In the genomic region with DNA sequence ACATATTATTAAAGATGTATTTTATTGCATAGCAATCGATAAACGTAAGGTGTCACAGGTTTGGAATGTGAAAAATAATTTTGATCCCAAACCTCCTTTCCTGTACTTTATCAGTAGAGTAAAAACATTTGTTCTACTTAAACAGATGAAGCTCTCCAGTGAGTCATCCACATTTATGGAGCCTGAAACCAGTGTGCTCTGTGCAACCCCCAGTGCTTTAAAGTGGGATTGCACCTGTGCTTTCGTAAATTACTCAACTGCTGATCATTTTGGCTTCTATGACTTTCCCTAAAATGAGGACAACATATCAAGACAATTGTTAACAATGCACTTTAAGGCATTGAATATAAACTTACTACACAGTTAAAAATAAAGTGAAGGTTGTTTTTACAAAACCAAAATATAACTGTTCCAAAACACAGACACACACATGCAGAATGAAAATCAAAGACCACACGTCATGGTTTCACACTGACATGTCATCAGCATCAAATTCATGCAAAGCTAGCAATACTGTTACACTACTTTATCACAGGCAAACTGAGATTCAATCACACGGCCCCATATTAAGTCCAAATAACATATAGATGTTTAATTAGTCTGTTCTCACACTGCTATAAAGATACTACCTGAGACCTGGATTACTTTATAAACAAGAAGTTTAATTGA, we compare ENCODE assay signal across 1 cellular context.
TF ChIP-seq lines count a peak whose summit lies in the region.

No MANE protein-coding gene starts in this region.

TF ChIP-seq in H1, 55 proteins besides CTCF, POLR2A, EP300 and RAD21:
- TF ChIP-seq KDM1A (IDR thresholded peaks at IDR 0.05; ENCODE audit: borderline replicate concordance, low read length) (no peak), CBX8 (IDR thresholded peaks at IDR 0.05; ENCODE audit: borderline replicate concordance, low read depth, low read length) (no peak), SAP30 (IDR thresholded peaks at IDR 0.05; ENCODE audit: insufficient read depth, insufficient replicate concordance, low read length) (no peak), SIX5 (IDR thresholded peaks at IDR 0.05; ENCODE audit: low read depth, low read length) (no peak), TBP (IDR thresholded peaks at IDR 0.05; ENCODE audit: low read depth, low read length) (no peak), MAFK (IDR thresholded peaks at IDR 0.05; ENCODE audit: low read depth, low read length) (no peak), JUND (IDR thresholded peaks at IDR 0.05; ENCODE audit: low read length) (peak; percentile 76; the same call in 1 of the 2 replicates), CBX5 (IDR thresholded peaks at IDR 0.05; ENCODE audit: low read depth, low read length) (no peak)
- TF ChIP-seq, protein P1, sequence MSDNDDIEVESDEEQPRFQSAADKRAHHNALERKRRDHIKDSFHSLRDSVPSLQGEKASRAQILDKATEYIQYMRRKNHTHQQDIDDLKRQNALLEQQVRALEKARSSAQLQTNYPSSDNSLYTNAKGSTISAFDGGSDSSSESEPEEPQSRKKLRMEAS (IDR thresholded peaks at IDR 0.05) = no peak
